In the genomic region with DNA sequence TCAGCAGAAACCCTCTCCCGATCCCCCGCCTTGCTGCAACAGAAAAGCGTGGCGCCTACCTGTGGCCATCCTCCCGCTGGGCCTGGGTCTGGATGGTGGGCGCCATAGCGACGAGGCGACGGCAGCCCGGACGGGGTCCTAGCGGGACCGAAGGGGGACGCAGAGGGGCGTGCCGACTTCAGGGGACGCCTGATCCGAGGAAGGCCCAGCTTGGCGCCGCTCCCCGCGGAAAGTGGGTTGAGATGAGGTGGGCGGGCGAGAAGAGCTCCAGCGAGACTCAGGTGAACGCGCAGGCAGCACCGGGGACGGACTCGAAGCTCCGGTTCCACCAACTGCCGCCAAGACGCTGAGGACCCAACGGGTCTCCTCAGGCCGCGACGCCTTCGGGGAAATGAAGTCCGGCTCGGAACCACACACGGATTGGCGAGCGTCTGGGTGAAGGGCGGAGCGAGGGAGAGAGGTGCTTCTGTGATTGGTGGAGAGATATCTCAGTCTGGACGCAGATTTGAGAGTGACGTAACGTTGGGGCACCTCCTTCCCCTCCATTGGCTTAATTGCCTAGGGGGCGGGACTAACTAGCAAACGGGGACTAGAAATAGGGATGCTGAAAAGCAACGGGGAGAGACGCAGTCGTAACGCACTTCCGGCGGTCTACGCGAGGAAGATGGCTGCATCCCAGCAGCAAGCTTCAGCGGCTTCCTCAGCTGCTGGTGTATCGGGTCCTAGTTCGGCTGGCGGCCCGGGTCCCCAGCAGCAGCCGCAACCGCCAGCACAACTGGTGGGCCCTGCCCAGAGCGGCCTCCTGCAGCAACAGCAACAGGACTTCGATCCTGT, we compare ENCODE assay signal across 8 cellular contexts.
DNase-seq lines count a peak whose midpoint lies in the region; ATAC-seq lines count a peak whose summit lies in the region.

A gene with protein sequence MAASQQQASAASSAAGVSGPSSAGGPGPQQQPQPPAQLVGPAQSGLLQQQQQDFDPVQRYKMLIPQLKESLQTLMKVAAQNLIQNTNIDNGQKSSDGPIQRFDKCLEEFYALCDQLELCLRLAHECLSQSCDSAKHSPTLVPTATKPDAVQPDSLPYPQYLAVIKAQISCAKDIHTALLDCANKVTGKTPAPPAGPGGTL (plus strand): TSS at position 620 of the 834 bp plus-strand sequence. CDS start 45 bp downstream, at position 665.
A gene (minus strand): TSS at position 348 of the 834 bp plus-strand sequence. CDS start 242 bp downstream, at position 106.

- DNase-seq in C1 segment of cervical spinal cord (lab: John Stamatoyannopoulos, UW): peak; percentile 85 to 99 (median 94)
- DNase-seq in NCI-H748 (lab: John Stamatoyannopoulos, UW; ENCODE audit: unreplicated experiment): peak; percentile 100
- DNase-seq in activated CD4-positive, alpha-beta T cell treated with anti-CD3 and anti-CD28 coated beads, Interleukin-2, amount 50 U/mL, for 1 hour: peak; percentile 94
- peak; percentile 100 for DNase-seq in dedifferentiated amniotic fluid mesenchymal stem cell (ENCODE audit: extremely low spot score)
- peak; percentile 100 for DNase-seq in left kidney (ENCODE audit: low read depth, low spot score)
- peak; percentile 92 to 95 for DNase-seq in stimulated activated CD4-positive, alpha-beta T cell treated with anti-CD3 and anti-CD28 coated beads, Interleukin-2, amount 100 ng/mL, for 24 hours

- ATAC-seq in GM19351 (IDR thresholded peaks at IDR 0.05; ENCODE audit: unreplicated experiment) (peak; percentile 91), HG03521 (IDR thresholded peaks at IDR 0.05; ENCODE audit: unreplicated experiment) (peak; percentile 92)

Comparison
In these comparisons a context has a peak if more than half of its experiments do, and no peak if none do; other contexts are left out.
1. Peak in every context shown above with its lines: DNase-seq and ATAC-seq.